ENCODE assay signal across 10 cellular contexts in genomic region chr15:45496658-45497057, GRCh38. TPM values are rescaled to one million over a fixed set of nuclear protein-coding genes. Genes with fewer than 3 reads are reported as not detected.
"Had no signal": no experiment of that assay in that cellular context is flagged by ENCODE, and none has a peak within 500 bp of the region (broad histone marks: within the 10 kb centered on the region; RNA-seq: fewer than 3 reads in every experiment).

No MANE protein-coding gene starts in this region.

- DNase-seq: H9, HCEC 1CT, HFFc6, IMR-90, KG1 had no signal

- H3K4me3 ChIP-seq: GM23338, K562 had no signal

- ATAC-seq: GM23338, K562 had no signal

- H3K4me2 ChIP-seq: GM23338 had no signal

- FAIRE-seq: H1, H54, HTR-8/SVneo, K562 had no signal

RNA-seq across cellular contexts. Expression of gene SLC30A4, which starts 25.9 kb away (rescaled TPM):
- total RNA-seq: GM23338, H9 had no signal
- polyA plus RNA-seq: GM23338 had no signal
